18 cellular contexts compared by ENCODE assay signal in the genomic region with DNA sequence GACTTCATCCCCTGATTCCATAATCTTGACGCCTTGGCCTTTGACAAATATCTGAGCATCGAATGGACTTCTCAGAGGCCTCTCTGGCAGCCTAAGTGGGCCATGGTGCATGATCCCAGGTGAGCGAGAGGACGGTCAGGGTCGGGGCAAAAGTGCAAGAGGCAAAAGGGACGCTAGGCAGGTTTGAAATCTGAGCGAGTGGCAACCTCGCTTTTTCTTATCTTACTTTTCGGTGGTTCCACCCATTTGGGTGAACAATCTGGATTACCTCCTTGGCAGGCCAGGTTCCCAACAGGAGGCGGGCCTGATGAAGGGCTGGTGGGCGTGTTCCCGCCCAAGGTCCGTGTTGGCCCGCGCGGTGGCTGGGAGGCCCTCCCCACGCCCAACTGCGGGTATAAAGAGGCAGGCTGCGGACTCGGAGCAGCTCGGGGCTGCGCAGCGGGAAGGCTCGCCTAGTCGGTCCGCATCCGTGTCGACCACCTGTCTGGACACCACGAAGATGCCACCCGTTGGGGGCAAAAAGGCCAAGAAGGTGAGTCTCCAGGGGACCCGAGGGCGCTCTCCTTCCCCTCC. TPM values are rescaled to one million over a fixed set of nuclear protein-coding genes. Genes with fewer than 3 reads are reported as not detected.
DNase-seq lines count a peak whose midpoint lies in the region; ATAC-seq, FAIRE-seq and TF ChIP-seq lines count a peak whose summit lies in the region.
"Had no signal": no experiment of that assay in that cellular context is flagged by ENCODE, and none has a peak within 500 bp of the region (broad histone marks: within the 10 kb centered on the region; RNA-seq: fewer than 3 reads in every experiment).

TSS of gene BHMT (plus strand) at position 423 of the 573 bp plus-strand sequence. CDS start at position 500, 77 bp downstream.

- H3K27me3 ChIP-seq in K562 (ENCODE audit: control insufficient read depth in 2 of 2, insufficient read depth in 2 of 2, low read length in 2 of 2) (peaks cover 22 to 35% of the 10 kb centered on the region in 2 experiments), neuronal stem cell (ENCODE audit: control insufficient read depth in 3 of 3, insufficient read depth in 3 of 3, low read depth in 1 of 3, low read length in 3 of 3) (peaks cover 9 to 76% (median 21%) of the 10 kb centered on the region in 3 experiments), PC-9 (ENCODE audit: insufficient read depth, low read depth) (no peaks in the 10 kb centered on the region), gastroesophageal sphincter (peaks cover 22% of the 10 kb centered on the region)

- FAIRE-seq in K562 (lab: Jason Lieb, UNC) = no peak
- FAIRE-seq: TTC549 had no signal

- no peak within 1 kb of the TSS; a peak in 1 of 4 replicates for H3K9ac ChIP-seq in K562 (ENCODE audit: insufficient read depth in 1 of 2, low read depth in 2 of 2, low read length in 2 of 2)
- peak within 1 kb of the TSS; percentile 89 for H3K9ac ChIP-seq in neuronal stem cell (ENCODE audit: low read depth, low read length, poor library complexity)

- TF ChIP-seq EP300 in K562 (IDR thresholded peaks at IDR 0.05; ENCODE audit: low read length) (no peak), gastroesophageal sphincter (IDR thresholded peaks at IDR 0.05) (no peak)

- H2AK5ac ChIP-seq in neuronal stem cell (ENCODE audit: low read depth, low read length) = peak within 1 kb of the TSS; percentile 56

- CTCF ChIA-PET in K562 (lab: Yijun Ruan, JAX; ENCODE audit: low intra/inter-chr PET ratio) (no interaction called here), PC-9 (lab: Charles Lee) (no interaction called here)

- no peaks in the 10 kb centered on the region for H4K20me1 ChIP-seq in K562 (replicated peaks; ENCODE audit: control insufficient read depth, insufficient read depth, low read length)
- no peaks in the 10 kb centered on the region for H4K20me1 ChIP-seq in PC-9 (ENCODE audit: insufficient read depth)

- no peak within 1 kb of the TSS for H3K27ac ChIP-seq in K562 (ENCODE audit: extremely low read depth, low read depth, low read length)
- no peak within 1 kb of the TSS for H3K27ac ChIP-seq in neuronal stem cell (replicated peaks; ENCODE audit: low read length)
- H3K27ac ChIP-seq in PC-9 = no peak within 1 kb of the TSS
- no peak within 1 kb of the TSS for H3K27ac ChIP-seq in gastroesophageal sphincter
- H3K27ac ChIP-seq: ascending aorta had no signal

- H2BK120ac ChIP-seq in neuronal stem cell (ENCODE audit: low read depth, low read length) = peak within 1 kb of the TSS; percentile 52

- H3K79me1 ChIP-seq in neuronal stem cell (ENCODE audit: low read depth, low read length) = no peaks in the 10 kb centered on the region

- ATAC-seq in K562 (0 out of 3 replicates have a peak, but pooled peaks have one; percentile 21), HG02938 (IDR thresholded peaks at IDR 0.05; ENCODE audit: unreplicated experiment) (no peak), HG02981 (IDR thresholded peaks at IDR 0.05; ENCODE audit: unreplicated experiment) (no peak), gastroesophageal sphincter (no peak)

- no peak within 1 kb of the TSS for H4K91ac ChIP-seq in neuronal stem cell (ENCODE audit: low read depth, low read length, poor library complexity)

- no peak for TF ChIP-seq CTCF in K562 (IDR thresholded peaks at IDR 0.05 in 2 of 3, conservative IDR thresholded peaks at IDR 0.05 in 1 of 3; ENCODE audit: insufficient read depth in 2 of 3, low read depth in 1 of 3, low read length in 3 of 3)
- TF ChIP-seq CTCF in PC-9 (conservative IDR thresholded peaks at IDR 0.05) = no peak
- TF ChIP-seq CTCF in gastroesophageal sphincter (IDR thresholded peaks at IDR 0.05) = no peak

- H4K8ac ChIP-seq in neuronal stem cell (ENCODE audit: low read depth, low read length) = no peak within 1 kb of the TSS

- H3K4me2 ChIP-seq in K562 (ENCODE audit: insufficient read depth, low read length) (no peak within 1 kb of the TSS), neuronal stem cell (ENCODE audit: insufficient read depth, low read length, poor library complexity, severe bottlenecking) (peak within 1 kb of the TSS; percentile 96), PC-9 (no peak within 1 kb of the TSS)

- H3F3A ChIP-seq in PC-9 (ENCODE audit: insufficient read depth, low read depth) = no peaks in the 10 kb centered on the region

- no peak within 1 kb of the TSS for H3K14ac ChIP-seq in neuronal stem cell (ENCODE audit: low read length)

- no peak within 1 kb of the TSS for H2BK12ac ChIP-seq in neuronal stem cell (ENCODE audit: low read length)

- H3K9me1 ChIP-seq in K562 (ENCODE audit: control insufficient read depth, insufficient read depth, low read length) = no peaks in the 10 kb centered on the region

- in situ Hi-C loops in K562 (cut with MboI) = no loop called here

- TF ChIP-seq RAD21 in K562 (CRISPR knock-in tag; conservative IDR thresholded peaks at IDR 0.05 in 1 of 2, IDR thresholded peaks at IDR 0.05 in 1 of 2) = no peak

- H3K9me2 ChIP-seq in PC-9 (ENCODE audit: insufficient read depth) = no peaks in the 10 kb centered on the region

- no peak within 1 kb of the TSS for H2BK15ac ChIP-seq in neuronal stem cell (ENCODE audit: low read length)

- no peak within 1 kb of the TSS for H3K4me3 ChIP-seq in K562
- peak within 1 kb of the TSS in 1 of 2 donors; percentile 75 for H3K4me3 ChIP-seq in neuronal stem cell (ENCODE audit: low read length in 2 of 2)
- H3K4me3 ChIP-seq in PC-9 = no peak within 1 kb of the TSS
- H3K4me3 ChIP-seq in gastroesophageal sphincter = peak within 1 kb of the TSS in 1 of 2 donors; percentile 14
- H3K4me3 ChIP-seq: ascending aorta had no signal

- H2BK5ac ChIP-seq in neuronal stem cell (ENCODE audit: low read length) = peak within 1 kb of the TSS; percentile 11

- intact Hi-C loops in K562 (cut with micrococcal nuclease) (no loop called here), PC-9 (cut with micrococcal nuclease; ENCODE audit: unreplicated experiment) (no loop called here)

- whole genome bisulfite sequencing in K562 (ENCODE audit: insufficient coverage, low coverage, missing lambda C conversion rate) = 1% methylated on average over 30 of the region's 32 CpGs
- no CpG with 5 or more reads among the region's 32 CpGs for WGBS in neuronal stem cell (ENCODE audit: extremely low coverage in 2 of 2, insufficient read length in 2 of 2, insufficient replicate concordance in 1 of 2), 2 donors
- WGBS in gastroesophageal sphincter (ENCODE audit: low coverage in 1 of 2), 2 donors = 40 to 67% methylated on average over 3 to 13 of the region's 32 CpGs

- peak within 1 kb of the TSS; percentile 74 for H3K18ac ChIP-seq in neuronal stem cell (ENCODE audit: low read length)

- no peaks in the 10 kb centered on the region for H3K79me2 ChIP-seq in K562 (ENCODE audit: control insufficient read depth, insufficient read depth, low read length)
- H3K79me2 ChIP-seq in PC-9 (ENCODE audit: low read depth) = no peaks in the 10 kb centered on the region

- H3K4me1 ChIP-seq in K562 (replicated peaks in 1 of 2; ENCODE audit: control insufficient read depth in 2 of 2, insufficient read depth in 2 of 2, low read length in 2 of 2) = peaks cover 0 to 11% of the 10 kb centered on the region in 2 experiments; a peak in 3 of 5 replicates
- H3K4me1 ChIP-seq in neuronal stem cell (ENCODE audit: control insufficient read depth in 2 of 2, insufficient read depth in 1 of 2, low read depth in 1 of 2, low read length in 2 of 2) = peaks cover 0 to 7% of the 10 kb centered on the region in 2 donors
- H3K4me1 ChIP-seq in PC-9 (replicated peaks; ENCODE audit: insufficient read depth) = no peaks in the 10 kb centered on the region
- peaks cover 0 to 33% (median 4%) of the 10 kb centered on the region in 3 donors for H3K4me1 ChIP-seq in gastroesophageal sphincter
- H3K4me1 ChIP-seq: BE2C had no signal

- H3K4ac ChIP-seq in neuronal stem cell (ENCODE audit: low read length) = no peak within 1 kb of the TSS

- no peak within 1 kb of the TSS for H2AFZ ChIP-seq in K562 (ENCODE audit: low read depth, low read length)
- peak within 1 kb of the TSS; percentile 61 for H2AFZ ChIP-seq in neuronal stem cell (ENCODE audit: low read length)
- no peak within 1 kb of the TSS for H2AFZ ChIP-seq in PC-9

- no peaks in the 10 kb centered on the region for H3K36me3 ChIP-seq in K562 (ENCODE audit: control insufficient read depth, insufficient read depth, low read length)
- H3K36me3 ChIP-seq in neuronal stem cell (replicated peaks in 1 of 2; ENCODE audit: control insufficient read depth in 2 of 2, insufficient read depth in 2 of 2, low read length in 2 of 2) = no peaks in the 10 kb centered on the region
- H3K36me3 ChIP-seq in PC-9 (ENCODE audit: low read depth) = no peaks in the 10 kb centered on the region
- no peaks in the 10 kb centered on the region for H3K36me3 ChIP-seq in gastroesophageal sphincter
- H3K36me3 ChIP-seq: ascending aorta, BE2C had no signal

- DNase-seq in ELF-1 (ENCODE audit: low read depth, low spot score) (peak; percentile 54), K562 (ENCODE audit: extremely low read depth in 1 of 4, low spot score in 3 of 4) (no peak), iPS-NIHi7 (ENCODE audit: extremely low spot score) (peak; percentile 57), neuronal stem cell (ENCODE audit: low spot score) (no peak), PC-9 (no peak)
- DNase-seq: activated CD8-positive, alpha-beta memory T cell treated with anti-CD3 and anti-CD28 coated beads for 24 hours; BE2C; DMS 273 treated with DMSO at 0.1 percent for 48 hours; effector CD8-positive, alpha-beta T cell; GOT3; NCI-H1092; nucleus accumbens had no signal

- POLR2A ChIA-PET in K562 (lab: Yijun Ruan, JAX) (interaction anchor here (0.7 kb wide), 1 partner anchor 99 kb away, joined by 3 read pairs; no protein-coding TSS in a partner anchor), PC-9 (lab: Charles Lee; ENCODE audit: unreplicated experiment) (no interaction called here)

- TF ChIP-seq POLR2A in K562 (conservative IDR thresholded peaks at IDR 0.05) (no peak), gastroesophageal sphincter (IDR thresholded peaks at IDR 0.05) (no peak)

- H3K23ac ChIP-seq in neuronal stem cell (ENCODE audit: low read depth, low read length, poor library complexity) = peak within 1 kb of the TSS; percentile 50

- H3K9me3 ChIP-seq in K562 (replicated peaks; ENCODE audit: control insufficient read depth, insufficient read depth, low read depth, low read length) = no peaks in the 10 kb centered on the region
- H3K9me3 ChIP-seq in neuronal stem cell (replicated peaks in 1 of 2; ENCODE audit: control insufficient read depth in 2 of 2, insufficient read depth in 1 of 2, low read depth in 1 of 2, low read length in 2 of 2) = no peaks in the 10 kb centered on the region
- no peaks in the 10 kb centered on the region for H3K9me3 ChIP-seq in PC-9 (ENCODE audit: insufficient read depth, low read depth)
- no peaks in the 10 kb centered on the region for H3K9me3 ChIP-seq in gastroesophageal sphincter
- H3K9me3 ChIP-seq: ascending aorta, BE2C had no signal

- BruUV-seq in K562 (replicated peaks; lab: Mats Ljungman, UMichigan) (no TSS peak), PC-9 (replicated peaks; lab: Mats Ljungman, UMichigan) (no TSS peak)

RNA-seq across cellular contexts. Expression of gene BHMT, which starts in this region (rescaled TPM):
- not detected in 2 replicates for total RNA-seq in K562 (2011; cell fraction: chromatin; rRNA removed; ENCODE audit: low replicate concordance)
- total RNA-seq in K562 (2011; cell fraction: nucleolus; rRNA removed) = not detected in 2 replicates
- total RNA-seq in K562 (2011; cell fraction: nucleoplasm; rRNA removed) = not detected in 2 replicates
- not detected in 2 replicates for total RNA-seq in K562 (2014; rRNA removed)
- not detected in 2 replicates for total RNA-seq in K562 (2014; rRNA removed; fragmentation: Illumina TruSeq; extraction: Trizol)
- total RNA-seq in K562 (2015; rRNA removed; fragmentation: Illumina TruSeq; extraction: Trizol) = not detected in 2 replicates
- 0.16 TPM in 1 of 2 replicates, not detected in the other for total RNA-seq in K562 (2021)
- polyA plus RNA-seq in K562 (2011; rRNA removed) = not detected in 2 replicates
- not detected in 2 replicates for polyA plus RNA-seq in K562 (2011; cell fraction: cytosol; rRNA removed)
- not detected in 2 replicates for polyA plus RNA-seq in K562 (2011; cell fraction: nucleus; rRNA removed)
- not detected in 2 replicates for polyA plus RNA-seq in K562 (2012)
- not detected in 2 replicates for polyA plus RNA-seq in K562 (2014; fragmentation: Illumina TruSeq; extraction: Trizol)
- polyA plus RNA-seq in K562 (2014; fragmentation: Nextera tagmentation; extraction: Ambion mirVana) = not detected
- polyA plus RNA-seq in K562 (2014; rRNA removed) = not detected in 2 replicates
- polyA minus RNA-seq in K562 (2011; rRNA and poly(A)+ RNA removed) = not detected in 2 replicates
- polyA minus RNA-seq in K562 (2011; cell fraction: cytosol; rRNA and poly(A)+ RNA removed) = not detected in 2 replicates
- not detected in 2 replicates for polyA minus RNA-seq in K562 (2011; cell fraction: nucleus; rRNA and poly(A)+ RNA removed)
- polyA plus RNA-seq in neuronal stem cell (2013, experiment 1 of 2) = 0.53 TPM
- 0.50 TPM for polyA plus RNA-seq in neuronal stem cell (2013, experiment 2 of 2)
- total RNA-seq in PC-9 (2021) = not detected in 2 replicates
- 10 to 100 TPM in 1 of 4 donors, 1 to 10 TPM in 2, not detected in 1; 1.9 to 10.8 (median 2.7) TPM for total RNA-seq in gastroesophageal sphincter
- total RNA-seq: ascending aorta, SK-MEL-5 had no signal

Comparison
In these comparisons a context has a peak if more than half of its experiments do, and no peak if none do; other contexts are left out.
1. Peak in ATAC-seq in K562; RNA of the gene not detected or under 1 TPM.
2. DNase-seq: peak in ELF-1 (single experiment) and iPS-NIHi7 (single experiment); none in K562 (0 of 4), neuronal stem cell (single experiment) and PC-9 (0 of 2).